In the genomic region with DNA sequence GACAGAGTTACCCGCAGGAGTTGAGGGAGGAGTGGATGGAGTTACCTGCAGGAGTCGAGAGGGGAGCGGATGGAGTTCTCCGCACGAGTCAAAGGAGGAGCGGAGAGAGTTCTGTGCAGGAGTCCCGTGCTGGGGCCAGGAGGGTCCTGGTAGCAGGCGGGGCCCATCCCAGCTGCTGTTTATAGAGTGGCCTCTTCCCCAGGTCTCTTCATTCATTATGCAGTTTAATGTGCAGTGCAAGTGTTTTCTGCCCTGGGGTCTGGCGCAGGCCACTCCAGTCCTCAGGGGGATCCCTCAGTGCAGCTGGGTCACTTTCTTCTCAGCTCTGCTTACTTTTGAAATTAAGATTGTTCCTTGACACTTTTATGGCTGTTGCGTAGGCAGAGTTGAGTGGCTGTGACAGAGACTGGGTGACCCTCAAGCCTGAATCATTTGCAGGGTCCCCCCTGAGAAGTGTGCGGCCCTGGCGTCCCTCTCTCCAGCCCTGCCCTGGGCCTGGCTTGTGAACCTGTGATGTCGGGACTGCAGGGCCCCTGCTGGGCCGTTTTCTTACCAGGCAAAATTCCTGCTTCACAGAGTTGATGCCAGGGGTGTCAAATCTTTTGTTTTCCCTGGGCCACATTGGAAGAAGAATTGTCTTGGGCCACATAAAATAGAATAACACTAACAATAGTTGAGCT, we compare ENCODE assay signal across 16 cellular contexts. TPM values are rescaled to one million over a fixed set of nuclear protein-coding genes. Genes with fewer than 3 reads are reported as not detected.
"Had no signal": no experiment of that assay in that cellular context is flagged by ENCODE, and none has a peak within 500 bp of the region (broad histone marks: within the 10 kb centered on the region; RNA-seq: fewer than 3 reads in every experiment).

No MANE protein-coding gene starts in this region.

- H3K9me3 ChIP-seq: adrenal gland, suprapubic skin had no signal

- H3K4me1 ChIP-seq: adrenal gland, foreskin keratinocyte, suprapubic skin had no signal

- H3K27me3 Mint-ChIP-seq: naive B cell had no signal

- ATAC-seq: activated CD4-positive, CD25-positive, alpha-beta regulatory T cell treated with anti-CD3 and anti-CD28 coated beads, Interleukin-2, amount 50 U/mL, for 24 hours; foreskin keratinocyte had no signal

- DNase-seq: activated CD4-positive, alpha-beta T cell treated with anti-CD3 and anti-CD28 coated beads, Interleukin-2, amount 50 U/mL, for 1 hour; activated CD8-positive, alpha-beta memory T cell treated with anti-CD3 and anti-CD28 coated beads for 24 hours; activated naive CD4-positive, alpha-beta T cell treated with Interleukin-2 at 50 U/mL for 16 hours; adrenal gland; central memory CD4-positive, alpha-beta T cell; cortex of kidney; effector CD4-positive, alpha-beta T cell; foreskin keratinocyte; naive B cell; stimulated activated CD4-positive, alpha-beta T cell treated with anti-CD3 and anti-CD28 coated beads, Interleukin-4, amount 100 ng/mL, for 24 hours; stimulated activated naive CD4-positive, alpha-beta T cell treated with Interleukin-2 at 50 U/mL for 16 hours; trophoblast cell had no signal

- H3K36me3 ChIP-seq: adrenal gland had no signal

- H3K27ac ChIP-seq: adrenal gland, foreskin keratinocyte, suprapubic skin had no signal

- H3K4me3 ChIP-seq: adrenal gland, lung, suprapubic skin had no signal

- H3K27me3 ChIP-seq: adrenal gland, foreskin keratinocyte, suprapubic skin had no signal

RNA-seq across cellular contexts. Expression of a gene that starts 55.6 kb away (rescaled TPM):
- total RNA-seq: adrenal gland, foreskin keratinocyte, lung, skeletal muscle tissue, suprapubic skin had no signal
- polyA plus RNA-seq: adrenal gland, foreskin keratinocyte, lung had no signal
